Comparison of ENCODE assay signal across 11 cellular contexts in the genomic region with DNA sequence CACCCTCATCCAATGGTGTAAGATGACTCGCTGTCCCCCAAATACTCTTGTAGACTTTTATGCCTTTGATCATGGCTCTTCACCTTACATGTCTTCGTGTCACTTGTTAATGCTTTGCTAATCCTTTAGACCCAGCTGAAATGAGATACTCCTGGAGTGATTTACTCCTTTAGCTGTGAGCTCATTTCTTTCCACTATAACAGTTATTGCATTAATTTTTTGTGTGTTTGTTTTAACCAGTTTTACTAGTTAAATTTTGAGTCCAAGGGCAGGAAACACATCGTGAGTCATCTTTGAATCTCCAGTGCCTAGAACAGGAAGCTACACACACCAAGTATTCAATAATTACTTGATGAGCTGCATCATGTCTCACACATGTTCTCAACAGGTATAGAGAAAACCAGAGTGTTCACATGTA. TPM values are rescaled to one million over a fixed set of nuclear protein-coding genes. Genes with fewer than 3 reads are reported as not detected.
DNase-seq lines count a peak whose midpoint lies in the region; ATAC-seq, FAIRE-seq and TF ChIP-seq lines count a peak whose summit lies in the region.
"Had no signal": no experiment of that assay in that cellular context is flagged by ENCODE, and none has a peak within 500 bp of the region (broad histone marks: within the 10 kb centered on the region; RNA-seq: fewer than 3 reads in every experiment).

No MANE protein-coding gene starts in this region.

- no peaks in the 10 kb centered on the region for H3K9me2 ChIP-seq in hepatocyte (replicated peaks; ENCODE audit: insufficient read depth)

- no peak overlapping the region for H2AFZ ChIP-seq in hepatocyte

- no peaks in the 10 kb centered on the region for H4K20me1 ChIP-seq in hepatocyte (ENCODE audit: insufficient read depth, poor library complexity, severe bottlenecking)

- ATAC-seq in activated T-cell treated with anti-CD3 and anti-CD28 coated beads, Interleukin-2, amount 50 U/mL, for 72 hours (replicated peaks in 1 of 2), result peak; percentile 92 to 93
- ATAC-seq in esophagus mucosa, result peak; percentile 88

- H3K27me3 ChIP-seq in hepatocyte, result no peaks in the 10 kb centered on the region

- peak overlapping the region; percentile 57 to 84 for H3K4me3 Mint-ChIP-seq in activated T-cell treated with anti-CD3 and anti-CD28 coated beads, Interleukin-2, amount 50 U/mL, for 72 hours
- H3K4me3 Mint-ChIP-seq in type B pancreatic cell, result no peak overlapping the region

- H3K4me1 Mint-ChIP-seq in activated T-cell treated with anti-CD3 and anti-CD28 coated beads, Interleukin-2, amount 50 U/mL, for 72 hours (ENCODE audit: low read depth), result peaks cover 65% of the 10 kb centered on the region
- H3K4me1 Mint-ChIP-seq in type B pancreatic cell (ENCODE audit: unreplicated experiment), result peaks cover 8% of the 10 kb centered on the region

- H3K36me3 ChIP-seq in kidney (ENCODE audit: control insufficient read depth in 1 of 2, insufficient read depth in 2 of 2, low read length in 2 of 2), result no peaks in the 10 kb centered on the region
- H3K36me3 ChIP-seq in hepatocyte (replicated peaks; ENCODE audit: insufficient read depth, low read depth), result no peaks in the 10 kb centered on the region

- H3K27ac ChIP-seq in kidney (ENCODE audit: low read depth in 2 of 2, low read length in 2 of 2), result peak overlapping the region in 1 of 2 donors; percentile 37
- no peak overlapping the region for H3K27ac ChIP-seq in hepatocyte

- WGBS in hepatocyte (ENCODE audit: low lambda C conversion rate, missing lambda C conversion rate), result 91% methylated on average over 3 of the region's 3 CpGs

- DNase-seq in activated T-cell treated with anti-CD3 and anti-CD28 coated beads, Interleukin-2, amount 50 U/mL, for 72 hours, result peak in 1 of 2 donors; percentile 25
- DNase-seq in activated T-cell treated with anti-CD3 and anti-CD28 coated beads for 4 hours, result no peak
- DNase-seq in RCC 7860 (ENCODE audit: low spot score), result peak; percentile 27
- DNase-seq in type B pancreatic cell (ENCODE audit: extremely low spot score, unreplicated experiment), result no peak
- no peak for DNase-seq in nucleus accumbens (lab: John Stamatoyannopoulos, UW)
- DNase-seq in kidney, result no peak
- DNase-seq in hepatocyte (ENCODE audit: low spot score), result no peak
- DNase-seq: NCI-H524 treated with DMSO at 0.1 percent for 48 hours had no signal

- no peaks in the 10 kb centered on the region for H3K27me3 Mint-ChIP-seq in activated T-cell treated with anti-CD3 and anti-CD28 coated beads, Interleukin-2, amount 50 U/mL, for 72 hours (ENCODE audit: low read depth)
- H3K27me3 Mint-ChIP-seq in type B pancreatic cell, result no peaks in the 10 kb centered on the region

- no peak overlapping the region for H3K4me2 ChIP-seq in hepatocyte

- H3K27ac Mint-ChIP-seq in activated T-cell treated with anti-CD3 and anti-CD28 coated beads, Interleukin-2, amount 50 U/mL, for 72 hours, result peak overlapping the region; percentile 97
- H3K27ac Mint-ChIP-seq in type B pancreatic cell, result peak overlapping the region; percentile 53

- peaks cover 5 to 9% of the 10 kb centered on the region in 2 donors for H3K4me1 ChIP-seq in kidney (ENCODE audit: control insufficient read depth in 1 of 2, insufficient read depth in 1 of 2, low read depth in 1 of 2, low read length in 2 of 2)
- peaks cover under 1% of the 10 kb centered on the region for H3K4me1 ChIP-seq in hepatocyte (ENCODE audit: insufficient read depth)

- H3K4me3 ChIP-seq in kidney (ENCODE audit: low read length in 2 of 2), result no peak overlapping the region
- H3K4me3 ChIP-seq in hepatocyte, result no peak overlapping the region
- H3K4me3 ChIP-seq: lung had no signal

- peaks cover 0 to 2% of the 10 kb centered on the region in 2 donors for H3K9me3 Mint-ChIP-seq in activated T-cell treated with anti-CD3 and anti-CD28 coated beads, Interleukin-2, amount 50 U/mL, for 72 hours
- H3K9me3 Mint-ChIP-seq in type B pancreatic cell, result no peaks in the 10 kb centered on the region

- peaks cover 1 to 2% of the 10 kb centered on the region in 2 donors for H3K36me3 Mint-ChIP-seq in activated T-cell treated with anti-CD3 and anti-CD28 coated beads, Interleukin-2, amount 50 U/mL, for 72 hours (ENCODE audit: insufficient read depth in 2 of 2)
- no peaks in the 10 kb centered on the region for H3K36me3 Mint-ChIP-seq in type B pancreatic cell

- H3K9me3 ChIP-seq in kidney (ENCODE audit: control insufficient read depth in 1 of 2, low read length in 2 of 2), result no peaks in the 10 kb centered on the region
- no peaks in the 10 kb centered on the region for H3K9me3 ChIP-seq in hepatocyte (ENCODE audit: low read depth)

- peaks cover 26% of the 10 kb centered on the region for H3K79me2 ChIP-seq in hepatocyte

- TF ChIP-seq CTCF in type B pancreatic cell (conservative IDR thresholded peaks at IDR 0.05) (no peak), kidney (IDR thresholded peaks at IDR 0.05; ENCODE audit: borderline replicate concordance, extremely low read depth, insufficient read depth) (no peak), hepatocyte (IDR thresholded peaks at IDR 0.05; ENCODE audit: poor library complexity) (no peak)

- H3K9ac ChIP-seq in kidney (ENCODE audit: low read length in 2 of 2), result no peak overlapping the region

- no peak for FAIRE-seq in RCC 7860 (lab: Jason Lieb, UNC)
- no peak for FAIRE-seq in kidney (lab: Jason Lieb, UNC)
- FAIRE-seq: H1 had no signal

- intact Hi-C loops in kidney (cut with DNase I), result no loop called here

RNA-seq across cellular contexts. Expression of a gene that starts 6.5 kb away (rescaled TPM):
- total RNA-seq in activated T-cell treated with anti-CD3 and anti-CD28 coated beads, Interleukin-2, amount 50 U/mL, for 72 hours, result 10 to 100 TPM; 55.5 to 71.1 TPM
- 28.3 TPM for total RNA-seq in esophagus mucosa
- 48.4 and 57.8 TPM in 2 replicates for total RNA-seq in type B pancreatic cell (ENCODE audit: low replicate concordance)
- total RNA-seq in kidney, result 42.6 TPM
- polyA plus RNA-seq in kidney (ENCODE audit: insufficient read depth, low read depth, low replicate concordance), result 20.4 TPM
- total RNA-seq in hepatocyte, result 44.1 and 46.0 TPM in 2 replicates
- 35.5 and 36.8 TPM in 2 replicates for polyA plus RNA-seq in hepatocyte

RNA-seq across cellular contexts. Expression of a gene that starts 27.2 kb away (rescaled TPM):
- 10 to 100 TPM; 34.2 to 54.6 TPM for total RNA-seq in activated T-cell treated with anti-CD3 and anti-CD28 coated beads, Interleukin-2, amount 50 U/mL, for 72 hours
- 14.3 TPM for total RNA-seq in esophagus mucosa
- total RNA-seq in type B pancreatic cell (ENCODE audit: low replicate concordance), result 38.5 and 43.1 TPM in 2 replicates
- 116 TPM for total RNA-seq in kidney
- polyA plus RNA-seq in kidney (ENCODE audit: insufficient read depth, low read depth, low replicate concordance), result 60.9 TPM
- total RNA-seq in hepatocyte, result 12.5 and 12.9 TPM in 2 replicates
- polyA plus RNA-seq in hepatocyte, result 37.8 and 38.3 TPM in 2 replicates
